12 cellular contexts compared by ENCODE assay signal in the genomic region with DNA sequence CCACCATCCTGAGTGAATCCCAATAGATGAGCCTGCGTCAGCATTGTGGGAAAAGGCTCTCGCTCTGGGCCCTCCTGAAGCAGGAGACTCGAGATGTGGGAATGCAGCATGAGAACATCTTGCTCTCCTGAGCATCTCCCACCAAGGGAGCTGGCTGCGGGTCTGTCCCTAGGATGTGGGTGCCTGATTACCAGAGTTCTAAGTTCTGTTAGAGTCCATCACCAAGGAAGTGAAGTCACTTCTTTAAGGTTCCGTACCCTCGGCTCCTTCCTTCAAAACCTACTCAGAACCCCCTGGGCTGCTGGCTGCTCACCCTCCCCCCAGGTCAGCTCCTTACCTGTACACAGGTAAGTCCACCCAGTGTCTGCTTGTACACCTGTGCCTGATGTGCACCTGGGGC.
"Had no signal": no experiment of that assay in that cellular context is flagged by ENCODE, and none has a peak within 500 bp of the region (broad histone marks: within the 10 kb centered on the region; RNA-seq: fewer than 3 reads in every experiment).

No MANE protein-coding gene starts in this region.

- H3K27me3 ChIP-seq: right lobe of liver, upper lobe of left lung had no signal

- H3K27ac ChIP-seq: lower lobe of right lung, right lobe of liver, upper lobe of left lung had no signal

- H3K4me3 ChIP-seq: lower lobe of right lung, right lobe of liver, upper lobe of left lung had no signal

- H3K27me3 Mint-ChIP-seq: activated CD4-positive, alpha-beta T cell treated with anti-CD3 and anti-CD28 coated beads for 36 hours; stimulated activated naive CD8-positive, alpha-beta T cell treated with anti-CD3 and anti-CD28 coated beads, Interleukin-15, Interleukin-2, amounts not matched to agents 100 ng/mL and 50 ng/mL, for 24 hours had no signal

- H3K27ac Mint-ChIP-seq: activated CD4-positive, alpha-beta T cell treated with anti-CD3 and anti-CD28 coated beads for 36 hours; activated naive CD8-positive, alpha-beta T cell treated with anti-CD3 and anti-CD28 coated beads, Interleukin-2, amount 10 ng/mL, durations not matched to agents 7 days and 5 days; brain; stimulated activated naive CD8-positive, alpha-beta T cell treated with anti-CD3 and anti-CD28 coated beads, Interleukin-15, Interleukin-2, amounts not matched to agents 100 ng/mL and 50 ng/mL, for 24 hours had no signal

- H3K36me3 ChIP-seq: lower lobe of right lung, right lobe of liver, upper lobe of left lung had no signal

- DNase-seq: activated CD4-positive, alpha-beta memory T cell treated with anti-CD3 and anti-CD28 coated beads, Interleukin-2, amount 10 ng/mL, durations not matched to agents 7 days and 5 days; activated CD4-positive, alpha-beta T cell treated with anti-CD3 and anti-CD28 coated beads for 36 hours; activated naive CD4-positive, alpha-beta T cell; activated naive CD8-positive, alpha-beta T cell treated with anti-CD3 and anti-CD28 coated beads, Interleukin-2, amount 10 ng/mL, durations not matched to agents 7 days and 5 days; effector CD8-positive, alpha-beta T cell; left colon; lower lobe of right lung; right lobe of liver; upper lobe of left lung had no signal

- H3K4me1 Mint-ChIP-seq: brain, neural crest cell had no signal

- H3K9me3 Mint-ChIP-seq: activated CD4-positive, alpha-beta memory T cell treated with anti-CD3 and anti-CD28 coated beads, Interleukin-2, amount 10 ng/mL, durations not matched to agents 7 days and 5 days; activated naive CD8-positive, alpha-beta T cell treated with anti-CD3 and anti-CD28 coated beads, Interleukin-2, amount 10 ng/mL, durations not matched to agents 7 days and 5 days; brain; neural crest cell; stimulated activated naive CD8-positive, alpha-beta T cell treated with anti-CD3 and anti-CD28 coated beads, Interleukin-15, Interleukin-2, amounts not matched to agents 100 ng/mL and 50 ng/mL, for 24 hours had no signal

- H3K9me3 ChIP-seq: lower lobe of right lung, right lobe of liver, upper lobe of left lung had no signal

- H3K4me1 ChIP-seq: lower lobe of right lung, upper lobe of left lung had no signal

- H3K4me3 Mint-ChIP-seq: activated CD4-positive, alpha-beta memory T cell treated with anti-CD3 and anti-CD28 coated beads, Interleukin-2, amount 10 ng/mL, durations not matched to agents 7 days and 5 days; activated CD4-positive, alpha-beta T cell treated with anti-CD3 and anti-CD28 coated beads for 36 hours; activated naive CD8-positive, alpha-beta T cell treated with anti-CD3 and anti-CD28 coated beads, Interleukin-2, amount 10 ng/mL, durations not matched to agents 7 days and 5 days; brain; neural crest cell; stimulated activated naive CD8-positive, alpha-beta T cell treated with anti-CD3 and anti-CD28 coated beads, Interleukin-15, Interleukin-2, amounts not matched to agents 100 ng/mL and 50 ng/mL, for 24 hours had no signal

- H3K36me3 Mint-ChIP-seq: activated naive CD8-positive, alpha-beta T cell treated with anti-CD3 and anti-CD28 coated beads, Interleukin-2, amount 10 ng/mL, durations not matched to agents 7 days and 5 days; brain had no signal
